Comparison of ENCODE assay signal across 8 cellular contexts in genomic region chr1:109546311-109547109, GRCh38.
DNase-seq lines count a peak whose midpoint lies in the region; ATAC-seq and TF ChIP-seq lines count a peak whose summit lies in the region.

No MANE protein-coding gene starts in this region.

- peak; percentile 90 for DNase-seq in GM10266 (ENCODE audit: extremely low spot score)
- peak; percentile 89 to 94 for DNase-seq in NCI-H446 (lab: John Stamatoyannopoulos, UW)
- peak; percentile 86 to 91 for DNase-seq in activated CD4-positive, alpha-beta T cell treated with anti-CD3 and anti-CD28 coated beads for 24 hours (ENCODE audit: low read depth in 2 of 2)
- DNase-seq in kidney tubule cell (ENCODE audit: low spot score) = peak; percentile 89
- peak; percentile 94 for DNase-seq in stimulated activated CD4-positive, alpha-beta T cell treated with anti-CD3 and anti-CD28 coated beads, Interleukin-15, amount 100 ng/mL, for 24 hours

- ATAC-seq in HG03342 (IDR thresholded peaks at IDR 0.05; ENCODE audit: unreplicated experiment) = peak; percentile 37
- no peak for ATAC-seq in GM18505 (IDR thresholded peaks at IDR 0.05; ENCODE audit: unreplicated experiment)

- peak overlapping the region; percentile 78 for H3K27ac ChIP-seq in cingulate gyrus (ENCODE audit: low read depth, low read length)

- TF ChIP-seq CTCF in GM10266 (IDR thresholded peaks at IDR 0.05; ENCODE audit: control insufficient read depth, insufficient read depth, low read depth, missing control alignments) = peak; percentile 83

- no peak for TF ChIP-seq POLR2A in GM18505 (IDR thresholded peaks at IDR 0.05; ENCODE audit: borderline replicate concordance, extremely low read depth, insufficient read depth, insufficient read length)
